In the genomic region with DNA sequence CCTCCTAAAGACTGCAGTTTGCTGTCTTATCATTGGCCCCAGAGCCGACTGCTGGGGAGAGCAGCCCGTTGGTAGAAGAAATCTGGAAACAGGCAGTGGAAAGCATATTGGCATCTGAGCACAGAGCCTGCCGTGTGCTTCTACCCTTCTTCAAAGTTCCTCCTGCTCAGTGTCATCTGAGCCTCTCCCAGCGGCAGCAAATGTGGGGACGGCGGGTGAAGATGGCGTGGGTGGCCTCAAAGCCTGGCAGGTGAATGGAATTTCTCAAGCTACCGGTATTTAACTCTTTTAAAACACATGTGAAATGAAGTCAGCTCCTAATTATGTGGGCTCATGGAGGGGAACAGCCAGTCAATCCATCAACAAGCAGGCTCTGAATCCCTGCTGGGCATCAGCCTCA, we compare ENCODE assay signal across 23 cellular contexts.
DNase-seq lines count a peak whose midpoint lies in the region; ATAC-seq and TF ChIP-seq lines count a peak whose summit lies in the region.
"Had no signal": no experiment of that assay in that cellular context is flagged by ENCODE, and none has a peak within 500 bp of the region (broad histone marks: within the 10 kb centered on the region; RNA-seq: fewer than 3 reads in every experiment).

No MANE protein-coding gene starts in this region.

- H3K9me3 Mint-ChIP-seq in activated naive CD4-positive, alpha-beta T cell treated with anti-CD3 and anti-CD28 coated beads, Interleukin-2, amount 10 ng/mL, durations not matched to agents 7 days and 5 days, result no peaks in the 10 kb centered on the region
- H3K9me3 Mint-ChIP-seq in activated naive CD4-positive, alpha-beta T cell treated with anti-CD3 and anti-CD28 coated beads, Interleukin-2, amount 50 U/mL, for 72 hours, result no peaks in the 10 kb centered on the region
- H3K9me3 Mint-ChIP-seq: CD4-positive, CD25-positive, alpha-beta regulatory T cell; CD8-positive, alpha-beta T cell; H9 had no signal

- H4K8ac ChIP-seq in neuronal stem cell (ENCODE audit: low read depth, low read length), result no peak overlapping the region

- H3K9ac ChIP-seq in neuronal stem cell (ENCODE audit: low read depth, low read length, poor library complexity), result no peak overlapping the region
- H3K9ac ChIP-seq: BLaER1 had no signal

- no peak overlapping the region for H3K4ac ChIP-seq in neuronal stem cell (ENCODE audit: low read length)

- H3K4me3 ChIP-seq in neuronal stem cell (ENCODE audit: low read length in 2 of 2) (no peak overlapping the region), tibial nerve (no peak overlapping the region), aorta (ENCODE audit: low read length in 2 of 2) (no peak overlapping the region)
- H3K4me3 ChIP-seq: BLaER1, GM12878 had no signal

- H3K4me3 Mint-ChIP-seq in activated naive CD4-positive, alpha-beta T cell treated with anti-CD3 and anti-CD28 coated beads, Interleukin-2, amount 10 ng/mL, durations not matched to agents 7 days and 5 days, result no peak overlapping the region
- H3K4me3 Mint-ChIP-seq: B cell; CD4-positive, CD25-positive, alpha-beta regulatory T cell; CD8-positive, alpha-beta T cell; H9 had no signal

- peak overlapping the region; percentile 20 for H3K18ac ChIP-seq in neuronal stem cell (ENCODE audit: low read length)

- CTCF ChIA-PET in activated naive CD4-positive, alpha-beta T cell treated with anti-CD3 and anti-CD28 coated beads, Interleukin-2, amount 10 ng/mL, durations not matched to agents 7 days and 5 days (lab: Charles Lee), result no interaction called here

- DNase-seq in activated naive CD4-positive, alpha-beta T cell treated with anti-CD3 and anti-CD28 coated beads, Interleukin-2, amount 10 ng/mL, durations not matched to agents 7 days and 5 days, result no peak
- DNase-seq in activated naive CD4-positive, alpha-beta T cell treated with anti-CD3 and anti-CD28 coated beads, Interleukin-2, amount 50 U/mL, for 72 hours (ENCODE audit: low spot score in 2 of 2), result no peak
- DNase-seq in head of caudate nucleus (peak in 40 of 42 donors; percentile 37 to 89 (median 69)), neuronal stem cell (ENCODE audit: low spot score) (no peak), putamen (ENCODE audit: low spot score) (peak; percentile 66), tibial nerve (ENCODE audit: low spot score in 2 of 2) (no peak), aorta (no peak)
- DNase-seq in central memory CD4-positive, alpha-beta T cell, result no peak
- DNase-seq: Caco-2; CD4-positive, CD25-positive, alpha-beta regulatory T cell; CD8-positive, alpha-beta T cell; DMS153; DMS79; EL; GDM1; GOT3; H9 had no signal

- TF ChIP-seq POLR2A in tibial nerve (IDR thresholded peaks at IDR 0.05), result no peak

- H3K27ac ChIP-seq in neuronal stem cell (replicated peaks; ENCODE audit: low read length), result no peak overlapping the region
- no peak overlapping the region for H3K27ac ChIP-seq in tibial nerve
- H3K27ac ChIP-seq in aorta (ENCODE audit: low read depth in 1 of 2, low read length in 2 of 2), result no peak overlapping the region
- H3K27ac ChIP-seq: 22Rv1, BLaER1, C4-2B had no signal

- H3K4me2 ChIP-seq in neuronal stem cell (ENCODE audit: insufficient read depth, low read length, poor library complexity, severe bottlenecking), result no peak overlapping the region
- H3K4me2 ChIP-seq: BLaER1 had no signal

- H2AFZ ChIP-seq in neuronal stem cell (ENCODE audit: low read length), result no peak overlapping the region

- H3K27ac Mint-ChIP-seq in activated naive CD4-positive, alpha-beta T cell treated with anti-CD3 and anti-CD28 coated beads, Interleukin-2, amount 10 ng/mL, durations not matched to agents 7 days and 5 days, result peak overlapping the region; percentile 50
- H3K27ac Mint-ChIP-seq in activated naive CD4-positive, alpha-beta T cell treated with anti-CD3 and anti-CD28 coated beads, Interleukin-2, amount 50 U/mL, for 72 hours, result no peak overlapping the region
- H3K27ac Mint-ChIP-seq: B cell; CD4-positive, CD25-positive, alpha-beta regulatory T cell; CD8-positive, alpha-beta T cell had no signal

- H3K9me3 ChIP-seq in neuronal stem cell (replicated peaks in 1 of 2; ENCODE audit: control insufficient read depth in 2 of 2, insufficient read depth in 1 of 2, low read depth in 1 of 2, low read length in 2 of 2) (no peaks in the 10 kb centered on the region), tibial nerve (no peaks in the 10 kb centered on the region), aorta (ENCODE audit: control insufficient read depth, low read length) (no peaks in the 10 kb centered on the region)
- H3K9me3 ChIP-seq: BLaER1, Caco-2 had no signal

- H3K4me1 ChIP-seq in neuronal stem cell (ENCODE audit: control insufficient read depth in 2 of 2, insufficient read depth in 1 of 2, low read depth in 1 of 2, low read length in 2 of 2) (peaks cover 0 to 5% of the 10 kb centered on the region in 2 donors), tibial nerve (peaks cover 0 to 3% (median 0%) of the 10 kb centered on the region in 4 donors), aorta (ENCODE audit: control insufficient read depth in 1 of 2, insufficient read depth in 2 of 2, low read length in 2 of 2) (no peaks in the 10 kb centered on the region)
- H3K4me1 ChIP-seq: Caco-2 had no signal

- no CpG with 5 or more reads among the region's 8 CpGs for WGBS in neuronal stem cell (ENCODE audit: extremely low coverage in 2 of 2, insufficient read length in 2 of 2, insufficient replicate concordance in 1 of 2), 2 donors
- WGBS in tibial nerve, 2 donors, result 81% methylated on average over 8 of the region's 8 CpGs
- WGBS in aorta, 2 donors, result 49 to 54% methylated on average over 8 of the region's 8 CpGs

- H2BK12ac ChIP-seq in neuronal stem cell (ENCODE audit: low read length), result no peak overlapping the region

- H3K36me3 ChIP-seq in neuronal stem cell (replicated peaks in 1 of 2; ENCODE audit: control insufficient read depth in 2 of 2, insufficient read depth in 2 of 2, low read length in 2 of 2) (no peaks in the 10 kb centered on the region), tibial nerve (no peaks in the 10 kb centered on the region), aorta (ENCODE audit: control insufficient read depth in 1 of 2, insufficient read depth in 2 of 2, low read length in 1 of 2) (no peaks in the 10 kb centered on the region)
- H3K36me3 ChIP-seq: BLaER1 had no signal

- H4K91ac ChIP-seq in neuronal stem cell (ENCODE audit: low read depth, low read length, poor library complexity), result no peak overlapping the region

- intact Hi-C loops in head of caudate nucleus (cut with DNase I), result no loop called here
- intact Hi-C loops in aorta (cut with DNase I), result no loop called here

- no peak for TF ChIP-seq CTCF in tibial nerve (IDR thresholded peaks at IDR 0.05)

- no peak for TF ChIP-seq EP300 in tibial nerve (IDR thresholded peaks at IDR 0.05)

- H3K27me3 ChIP-seq in neuronal stem cell (ENCODE audit: control insufficient read depth in 3 of 3, insufficient read depth in 3 of 3, low read depth in 1 of 3, low read length in 3 of 3) (no peaks in the 10 kb centered on the region), tibial nerve (no peaks in the 10 kb centered on the region), aorta (ENCODE audit: control insufficient read depth in 1 of 2, insufficient read depth in 2 of 2, low read length in 1 of 2) (no peaks in the 10 kb centered on the region)
- H3K27me3 ChIP-seq: BLaER1 had no signal

- no peak overlapping the region for H3K14ac ChIP-seq in neuronal stem cell (ENCODE audit: low read length)

- no peaks in the 10 kb centered on the region for H3K4me1 Mint-ChIP-seq in activated naive CD4-positive, alpha-beta T cell treated with anti-CD3 and anti-CD28 coated beads, Interleukin-2, amount 10 ng/mL, durations not matched to agents 7 days and 5 days
- H3K4me1 Mint-ChIP-seq: B cell had no signal

- no peak overlapping the region for H2AK5ac ChIP-seq in neuronal stem cell (ENCODE audit: low read depth, low read length)

- no peak overlapping the region for H2BK15ac ChIP-seq in neuronal stem cell (ENCODE audit: low read length)

- H2BK120ac ChIP-seq in neuronal stem cell (ENCODE audit: low read depth, low read length), result no peak overlapping the region

- H3K23ac ChIP-seq in neuronal stem cell (ENCODE audit: low read depth, low read length, poor library complexity), result no peak overlapping the region

- H2BK5ac ChIP-seq in neuronal stem cell (ENCODE audit: low read length), result no peak overlapping the region

- H3K27me3 Mint-ChIP-seq in activated naive CD4-positive, alpha-beta T cell treated with anti-CD3 and anti-CD28 coated beads, Interleukin-2, amount 10 ng/mL, durations not matched to agents 7 days and 5 days, result peaks cover 7% of the 10 kb centered on the region
- H3K27me3 Mint-ChIP-seq: CD4-positive, CD25-positive, alpha-beta regulatory T cell had no signal

- no peak for ATAC-seq in activated naive CD4-positive, alpha-beta T cell treated with anti-CD3 and anti-CD28 coated beads, Interleukin-2, amount 50 U/mL, for 72 hours
- ATAC-seq in aorta (ENCODE audit: low FRiP score), result no peak
- ATAC-seq: CD8-positive, alpha-beta T cell; GM12878; HCT116 had no signal

- no peaks in the 10 kb centered on the region for H3K36me3 Mint-ChIP-seq in activated naive CD4-positive, alpha-beta T cell treated with anti-CD3 and anti-CD28 coated beads, Interleukin-2, amount 10 ng/mL, durations not matched to agents 7 days and 5 days
- H3K36me3 Mint-ChIP-seq in activated naive CD4-positive, alpha-beta T cell treated with anti-CD3 and anti-CD28 coated beads, Interleukin-2, amount 50 U/mL, for 72 hours, result no peaks in the 10 kb centered on the region
- H3K36me3 Mint-ChIP-seq: CD4-positive, CD25-positive, alpha-beta regulatory T cell; CD8-positive, alpha-beta T cell had no signal

- H3K79me1 ChIP-seq in neuronal stem cell (ENCODE audit: low read depth, low read length), result no peaks in the 10 kb centered on the region

Comparison
In these comparisons a context has a peak if more than half of its experiments do, and no peak if none do; other contexts are left out.
1. DNase-seq: peak in head of caudate nucleus (40 of 42) and putamen (single experiment); none in activated naive CD4-positive, alpha-beta T cell treated with anti-CD3 and anti-CD28 coated beads, Interleukin-2, amount 10 ng/mL, durations not matched to agents 7 days and 5 days (single experiment), activated naive CD4-positive, alpha-beta T cell treated with anti-CD3 and anti-CD28 coated beads, Interleukin-2, amount 50 U/mL, for 72 hours (0 of 2), neuronal stem cell (single experiment), tibial nerve (0 of 2), central memory CD4-positive, alpha-beta T cell (single experiment) and aorta (0 of 2).